Comparison of ENCODE assay signal across 19 cellular contexts in genomic region chr4:111639876-111640275, GRCh38.
DNase-seq lines count a peak whose midpoint lies in the region; ATAC-seq, FAIRE-seq and TF ChIP-seq lines count a peak whose summit lies in the region.
"Had no signal": no experiment of that assay in that cellular context is flagged by ENCODE, and none has a peak within 500 bp of the region (broad histone marks: within the 10 kb centered on the region; RNA-seq: fewer than 3 reads in every experiment).

No MANE protein-coding gene starts in this region.

- no peak overlapping the region for H3K9ac ChIP-seq in endothelial cell of umbilical vein (replicated peaks; ENCODE audit: extremely low read depth, insufficient read depth, low read length)

- DNase-seq in COLO829 (ENCODE audit: low spot score): peak; percentile 41
- peak; percentile 34 for DNase-seq in NCI-H226
- DNase-seq in endothelial cell of umbilical vein (ENCODE audit: low read depth, low spot score): peak; percentile 10
- DNase-seq in activated naive CD4-positive, alpha-beta T cell treated with anti-CD3 and anti-CD28 coated beads for 36 hours: no peak
- no peak for DNase-seq in activated CD4-positive, alpha-beta T cell treated with anti-CD3 and anti-CD28 coated beads, Interleukin-2, amount 50 U/mL, for 4 hours
- DNase-seq: activated CD4-positive, alpha-beta T cell treated with anti-CD3 and anti-CD28 coated beads, Interleukin-2, amount 50 U/mL, for 1 hour; CD4-positive, CD25-positive, alpha-beta regulatory T cell; effector CD8-positive, alpha-beta T cell; MG63; naive thymus-derived CD4-positive, alpha-beta T cell; NCI-H2081 treated with DMSO at 0.1 percent for 48 hours; right cardiac atrium; stimulated activated naive B cell treated with anti-CD40 and anti-IgM and Interleukin-4, amounts not matched to agents 10 μg/mL and 1 μg/mL and 100 μg/mL, for 72 hours had no signal

- dilution Hi-C loops in endothelial cell of umbilical vein (cut with MboI; ENCODE audit: extremely low pct_ligation_motif_present, low sequenced_read_pairs): no loop called here

- H3K27me3 Mint-ChIP-seq in nephron (ENCODE audit: low read depth): no peaks in the 10 kb centered on the region
- no peaks in the 10 kb centered on the region for H3K27me3 Mint-ChIP-seq in activated naive CD4-positive, alpha-beta T cell treated with anti-CD3 and anti-CD28 coated beads for 36 hours (ENCODE audit: low read depth)
- H3K27me3 Mint-ChIP-seq: CD4-positive, CD25-positive, alpha-beta regulatory T cell; naive thymus-derived CD4-positive, alpha-beta T cell had no signal

- H3K4me1 Mint-ChIP-seq in nephron: peaks cover 11% of the 10 kb centered on the region
- H3K4me1 Mint-ChIP-seq in activated naive CD4-positive, alpha-beta T cell treated with anti-CD3 and anti-CD28 coated beads for 36 hours (ENCODE audit: low read depth): no peaks in the 10 kb centered on the region
- H3K4me1 Mint-ChIP-seq: CD4-positive, CD25-positive, alpha-beta regulatory T cell; naive thymus-derived CD4-positive, alpha-beta T cell; stimulated activated naive B cell treated with anti-CD40 and anti-IgM and Interleukin-4, amounts not matched to agents 10 μg/mL and 1 μg/mL and 100 μg/mL, for 72 hours had no signal

- no peaks in the 10 kb centered on the region for H3K9me3 Mint-ChIP-seq in nephron
- H3K9me3 Mint-ChIP-seq in activated naive CD4-positive, alpha-beta T cell treated with anti-CD3 and anti-CD28 coated beads for 36 hours: no peaks in the 10 kb centered on the region
- H3K9me3 Mint-ChIP-seq: stimulated activated naive B cell treated with anti-CD40 and anti-IgM and Interleukin-4, amounts not matched to agents 10 μg/mL and 1 μg/mL and 100 μg/mL, for 72 hours had no signal

- no peak overlapping the region for H3K4me3 ChIP-seq in endothelial cell of umbilical vein (replicated peaks in 1 of 3; ENCODE audit: insufficient read depth in 1 of 3, low read depth in 1 of 3, low read length in 3 of 3)
- H3K4me3 ChIP-seq: MG63, vagina had no signal

- no peaks in the 10 kb centered on the region for H3K36me3 Mint-ChIP-seq in nephron (ENCODE audit: low read depth)
- H3K36me3 Mint-ChIP-seq in activated naive CD4-positive, alpha-beta T cell treated with anti-CD3 and anti-CD28 coated beads for 36 hours (ENCODE audit: low read depth): no peaks in the 10 kb centered on the region
- H3K36me3 Mint-ChIP-seq: CD4-positive, CD25-positive, alpha-beta regulatory T cell; naive thymus-derived CD4-positive, alpha-beta T cell; stimulated activated naive B cell treated with anti-CD40 and anti-IgM and Interleukin-4, amounts not matched to agents 10 μg/mL and 1 μg/mL and 100 μg/mL, for 72 hours had no signal

- no peak for ATAC-seq in HG03139 (IDR thresholded peaks at IDR 0.05; ENCODE audit: unreplicated experiment)
- ATAC-seq in HG02852 (IDR thresholded peaks at IDR 0.05; ENCODE audit: unreplicated experiment): no peak
- ATAC-seq: left lobe of liver; naive thymus-derived CD4-positive, alpha-beta T cell; right cardiac atrium; stimulated activated naive B cell treated with anti-CD40 and anti-IgM and Interleukin-4, amounts not matched to agents 10 μg/mL and 1 μg/mL and 100 μg/mL, for 72 hours had no signal

- no peaks in the 10 kb centered on the region for H3K79me2 ChIP-seq in endothelial cell of umbilical vein (ENCODE audit: control insufficient read depth, insufficient read depth, low read length)

- H3K27me3 ChIP-seq in endothelial cell of umbilical vein (ENCODE audit: control insufficient read depth in 2 of 2, insufficient read depth in 2 of 2, low read length in 2 of 2): peaks cover 0 to 4% of the 10 kb centered on the region in 2 experiments
- H3K27me3 ChIP-seq: MG63, vagina had no signal

- CTCF ChIA-PET in endothelial cell of umbilical vein (lab: Charles Lee): interaction anchor here (0.7 to 3.7 kb wide), 5 partner anchors 9 to 420 kb away, joined by 3 to 43 read pairs (median 4); no protein-coding TSS in a partner anchor
- CTCF ChIA-PET in activated naive CD4-positive, alpha-beta T cell treated with anti-CD3 and anti-CD28 coated beads for 36 hours (lab: Charles Lee): no interaction called here

- H2AFZ ChIP-seq in endothelial cell of umbilical vein (ENCODE audit: low read depth, low read length): no peak overlapping the region

- H3K4me1 ChIP-seq in endothelial cell of umbilical vein (ENCODE audit: control insufficient read depth, extremely low read depth, insufficient read depth, low read length): peaks cover 3% of the 10 kb centered on the region
- H3K4me1 ChIP-seq: vagina had no signal

- H3K27ac Mint-ChIP-seq in nephron: peak overlapping the region; percentile 18 to 36 (median 34)
- H3K27ac Mint-ChIP-seq in activated naive CD4-positive, alpha-beta T cell treated with anti-CD3 and anti-CD28 coated beads for 36 hours: no peak overlapping the region
- H3K27ac Mint-ChIP-seq: CD4-positive, CD25-positive, alpha-beta regulatory T cell; naive thymus-derived CD4-positive, alpha-beta T cell; stimulated activated naive B cell treated with anti-CD40 and anti-IgM and Interleukin-4, amounts not matched to agents 10 μg/mL and 1 μg/mL and 100 μg/mL, for 72 hours had no signal

- FAIRE-seq in endothelial cell of umbilical vein (lab: Jason Lieb, UNC): peak; percentile 47
- FAIRE-seq: H54 had no signal

- H3K9me3 ChIP-seq in endothelial cell of umbilical vein (replicated peaks; ENCODE audit: control insufficient read depth, insufficient read depth, low read length): no peaks in the 10 kb centered on the region
- H3K9me3 ChIP-seq: MG63, vagina had no signal

- TF ChIP-seq POLR2A in endothelial cell of umbilical vein (IDR thresholded peaks at IDR 0.05; ENCODE audit: low read depth, low read length): no peak

- no peaks in the 10 kb centered on the region for H3K9me1 ChIP-seq in endothelial cell of umbilical vein (replicated peaks; ENCODE audit: control insufficient read depth, extremely low read depth, insufficient read depth, low read length)

- H3K4me3 Mint-ChIP-seq in nephron: peak overlapping the region in 2 of 3 experiments; percentile 23 to 37
- H3K4me3 Mint-ChIP-seq in activated naive CD4-positive, alpha-beta T cell treated with anti-CD3 and anti-CD28 coated beads for 36 hours: no peak overlapping the region
- H3K4me3 Mint-ChIP-seq: CD4-positive, CD25-positive, alpha-beta regulatory T cell; naive thymus-derived CD4-positive, alpha-beta T cell; stimulated activated naive B cell treated with anti-CD40 and anti-IgM and Interleukin-4, amounts not matched to agents 10 μg/mL and 1 μg/mL and 100 μg/mL, for 72 hours had no signal

- H4K20me1 ChIP-seq in endothelial cell of umbilical vein (replicated peaks; ENCODE audit: control insufficient read depth, extremely low read depth, insufficient read depth, low read length): no peaks in the 10 kb centered on the region

- H3K36me3 ChIP-seq in endothelial cell of umbilical vein (ENCODE audit: control insufficient read depth in 2 of 2, extremely low read depth in 1 of 2, insufficient read depth in 2 of 2, low read length in 2 of 2): no peaks in the 10 kb centered on the region
- H3K36me3 ChIP-seq: MG63, vagina had no signal

- intact Hi-C loops in endothelial cell of umbilical vein (cut with micrococcal nuclease): loop anchor here (5.0 to 10.0 kb wide), 3 partner anchors 505 to 1125 kb away; partner anchors contain the start of gene AP1AR
- intact Hi-C loops in activated naive CD4-positive, alpha-beta T cell treated with anti-CD3 and anti-CD28 coated beads for 36 hours (cut with micrococcal nuclease): loop anchor here (5.0 kb wide), 1 partner anchor 297 kb away; no protein-coding TSS in a partner anchor

- no peak overlapping the region for H3K27ac ChIP-seq in endothelial cell of umbilical vein (ENCODE audit: insufficient read depth, low read depth, low read length)
- H3K27ac ChIP-seq: vagina had no signal

- POLR2A ChIA-PET in endothelial cell of umbilical vein (lab: Charles Lee): no interaction called here

- BruUV-seq in endothelial cell of umbilical vein (replicated peaks; lab: Mats Ljungman, UMichigan): no TSS peak

- peak overlapping the region; percentile 42 for H3K4me2 ChIP-seq in endothelial cell of umbilical vein (ENCODE audit: insufficient read depth, low read length)

- TF ChIP-seq CTCF in endothelial cell of umbilical vein (IDR thresholded peaks at IDR 0.05; ENCODE audit: extremely low read depth in 1 of 2, insufficient read depth in 1 of 2, low read depth in 1 of 2, low read length in 2 of 2) (no peak), nephron (IDR thresholded peaks at IDR 0.05; ENCODE audit: unreplicated experiment in 3 of 3) (no peak)

TF ChIP-seq in endothelial cell of umbilical vein, 7 proteins besides CTCF, POLR2A, EP300 and RAD21:
- TF ChIP-seq EZH2 (IDR thresholded peaks at IDR 0.05; ENCODE audit: borderline replicate concordance, low read depth, low read length, severe bottlenecking): no peak
- no peak for TF ChIP-seq MYC (IDR thresholded peaks at IDR 0.05; ENCODE audit: low read depth, low read length)

Comparison
In these comparisons a context has a peak if more than half of its experiments do, and no peak if none do; other contexts are left out.
1. DNase-seq: peak in COLO829 (single experiment), NCI-H226 (single experiment) and endothelial cell of umbilical vein (single experiment); none in activated naive CD4-positive, alpha-beta T cell treated with anti-CD3 and anti-CD28 coated beads for 36 hours (single experiment) and activated CD4-positive, alpha-beta T cell treated with anti-CD3 and anti-CD28 coated beads, Interleukin-2, amount 50 U/mL, for 4 hours (0 of 2).